ENCODE assay signal across 18 cellular contexts in the genomic region with DNA sequence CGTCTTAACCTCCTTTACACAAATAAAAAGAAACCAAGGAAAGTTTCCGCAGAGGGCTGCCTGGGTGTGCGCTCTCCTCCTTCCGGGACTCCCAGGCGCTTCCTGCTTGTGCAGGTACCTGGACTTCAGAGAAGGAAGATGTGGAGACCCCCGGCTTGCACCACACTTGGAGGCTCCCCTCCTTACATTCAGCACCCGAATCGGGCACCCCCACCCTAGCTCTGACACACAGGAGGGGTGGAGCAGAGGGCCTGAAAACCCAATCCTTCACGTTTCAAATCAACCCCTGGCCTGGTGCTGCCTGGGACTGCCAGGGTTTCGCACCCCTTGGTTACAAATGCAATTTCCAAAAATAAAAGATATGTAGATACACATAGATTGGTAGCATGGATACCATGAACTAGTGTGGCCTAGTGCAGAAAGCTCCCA. TPM values are rescaled to one million over a fixed set of nuclear protein-coding genes. Genes with fewer than 3 reads are reported as not detected.
DNase-seq lines count a peak whose midpoint lies in the region; ATAC-seq and TF ChIP-seq lines count a peak whose summit lies in the region.
"Had no signal": no experiment of that assay in that cellular context is flagged by ENCODE, and none has a peak within 500 bp of the region (broad histone marks: within the 10 kb centered on the region; RNA-seq: fewer than 3 reads in every experiment).

No MANE protein-coding gene starts in this region.

- TF ChIP-seq CTCF in sigmoid colon (IDR thresholded peaks at IDR 0.05): no peak

- peaks cover 86% of the 10 kb centered on the region for H3K27me3 Mint-ChIP-seq in activated CD8-positive, alpha-beta memory T cell treated with anti-CD3 and anti-CD28 coated beads, Interleukin-2, amount 10 ng/mL, durations not matched to agents 7 days and 5 days

- no peak for TF ChIP-seq POLR2A in sigmoid colon (IDR thresholded peaks at IDR 0.05)

- peaks cover 98% of the 10 kb centered on the region for H3K27me3 ChIP-seq in HUES6 (ENCODE audit: control insufficient read depth, insufficient read depth, low read length)
- H3K27me3 ChIP-seq in iPS-15b (ENCODE audit: control insufficient read depth, insufficient read depth, low read length): peaks cover 92% of the 10 kb centered on the region
- peaks cover 0 to 64% (median 16%) of the 10 kb centered on the region in 3 donors for H3K27me3 ChIP-seq in sigmoid colon

- H3K27ac ChIP-seq in HUES6 (ENCODE audit: low read depth, low read length): no peak overlapping the region
- peak overlapping the region in 3 of 4 donors; percentile 93 to 96 (median 94) for H3K27ac ChIP-seq in sigmoid colon
- H3K27ac ChIP-seq: A549, HL-60, skin epidermis, upper lobe of left lung had no signal

- H3K4me3 Mint-ChIP-seq in activated CD8-positive, alpha-beta memory T cell treated with anti-CD3 and anti-CD28 coated beads, Interleukin-2, amount 10 ng/mL, durations not matched to agents 7 days and 5 days: no peak overlapping the region

- DNase-seq in activated CD8-positive, alpha-beta memory T cell treated with anti-CD3 and anti-CD28 coated beads, Interleukin-2, amount 50 U/mL, for 48 hours: peak; percentile 50
- DNase-seq in activated CD8-positive, alpha-beta memory T cell treated with anti-CD3 and anti-CD28 coated beads, Interleukin-2, amount 10 ng/mL, durations not matched to agents 7 days and 5 days: no peak
- peak; percentile 62 for DNase-seq in sigmoid colon
- no peak for DNase-seq in RPMI8226
- DNase-seq in effector CD4-positive, alpha-beta T cell: no peak
- DNase-seq: COR-L47, foreskin melanocyte, Kasumi-1, mammary epithelial cell, NCI-H774, occipital lobe had no signal

- H3K4me1 ChIP-seq in HUES6 (ENCODE audit: control insufficient read depth, insufficient read depth, low read length): peaks cover 50% of the 10 kb centered on the region
- peaks cover 9% of the 10 kb centered on the region for H3K4me1 ChIP-seq in iPS-15b (ENCODE audit: control insufficient read depth, insufficient read depth, low read length)
- H3K4me1 ChIP-seq in sigmoid colon: peaks cover 0 to 67% (median 45%) of the 10 kb centered on the region in 4 donors
- H3K4me1 ChIP-seq: A549 had no signal

- intact Hi-C loops in sigmoid colon (cut with DNase I): loop anchor here (10.0 kb wide), 1 partner anchor 466 kb away; no protein-coding TSS in a partner anchor

- H3K9ac ChIP-seq in HUES6 (ENCODE audit: low read length) (no peak overlapping the region), iPS-15b (ENCODE audit: low read depth, low read length) (no peak overlapping the region)

- H3K4me3 ChIP-seq in HUES6 (ENCODE audit: low read depth, low read length) (peak overlapping the region; percentile 50), iPS-15b (ENCODE audit: low read depth, low read length) (peak overlapping the region; percentile 45), sigmoid colon (peak overlapping the region in 3 of 4 donors; percentile 74 to 77 (median 76))
- H3K4me3 ChIP-seq: A549, skin epidermis had no signal

- peaks cover 8% of the 10 kb centered on the region for H3K36me3 Mint-ChIP-seq in activated CD8-positive, alpha-beta memory T cell treated with anti-CD3 and anti-CD28 coated beads, Interleukin-2, amount 10 ng/mL, durations not matched to agents 7 days and 5 days

- CTCF ChIA-PET in activated CD8-positive, alpha-beta memory T cell treated with anti-CD3 and anti-CD28 coated beads, Interleukin-2, amount 10 ng/mL, durations not matched to agents 7 days and 5 days (lab: Charles Lee): interaction anchor here (1.1 to 2.1 kb wide), 3 partner anchors 10 to 20 kb away, joined by 3 to 8 read pairs (median 3); no protein-coding TSS in a partner anchor

- no peak overlapping the region for H3K27ac Mint-ChIP-seq in activated CD8-positive, alpha-beta memory T cell treated with anti-CD3 and anti-CD28 coated beads, Interleukin-2, amount 10 ng/mL, durations not matched to agents 7 days and 5 days

- no peak for ATAC-seq in activated CD8-positive, alpha-beta memory T cell treated with anti-CD3 and anti-CD28 coated beads, Interleukin-2, amount 10 ng/mL, durations not matched to agents 7 days and 5 days
- ATAC-seq in activated CD4-positive, CD25-positive, alpha-beta regulatory T cell treated with anti-CD3 and anti-CD28 coated beads, Interleukin-2, amount 50 U/mL, for 24 hours: no peak

- peaks cover 15% of the 10 kb centered on the region for H3K4me1 Mint-ChIP-seq in activated CD8-positive, alpha-beta memory T cell treated with anti-CD3 and anti-CD28 coated beads, Interleukin-2, amount 10 ng/mL, durations not matched to agents 7 days and 5 days

- TF ChIP-seq EP300 in sigmoid colon (IDR thresholded peaks at IDR 0.05): no peak

- H3K9me3 ChIP-seq in HUES6 (ENCODE audit: control insufficient read depth, insufficient read depth, low read depth, low read length) (no peaks in the 10 kb centered on the region), iPS-15b (ENCODE audit: control insufficient read depth, insufficient read depth, low read length) (no peaks in the 10 kb centered on the region), sigmoid colon (no peaks in the 10 kb centered on the region)
- H3K9me3 ChIP-seq: A549, upper lobe of left lung had no signal

- H3K9me3 Mint-ChIP-seq in activated CD8-positive, alpha-beta memory T cell treated with anti-CD3 and anti-CD28 coated beads, Interleukin-2, amount 10 ng/mL, durations not matched to agents 7 days and 5 days (ENCODE audit: low read depth): peaks cover 6% of the 10 kb centered on the region

- WGBS in sigmoid colon, 2 donors: 47 to 71% methylated on average over 10 of the region's 10 CpGs

- H3K36me3 ChIP-seq in HUES6 (ENCODE audit: control insufficient read depth, insufficient read depth, low read length): no peaks in the 10 kb centered on the region
- no peaks in the 10 kb centered on the region for H3K36me3 ChIP-seq in iPS-15b (ENCODE audit: control insufficient read depth, insufficient read depth, low read length)
- H3K36me3 ChIP-seq in sigmoid colon: no peaks in the 10 kb centered on the region
- H3K36me3 ChIP-seq: upper lobe of left lung had no signal

RNA-seq across cellular contexts. Expression of a gene that starts 3.1 kb away (rescaled TPM):
- not detected for total RNA-seq in activated CD8-positive, alpha-beta memory T cell treated with anti-CD3 and anti-CD28 coated beads, Interleukin-2, amount 10 ng/mL, durations not matched to agents 7 days and 5 days
- 10 to 100 TPM; 20.3 to 28.2 (median 21.0) TPM for total RNA-seq in sigmoid colon
- 1 to 10 TPM in 1 of 3 donors, under 1 TPM in 1, not detected in 1; 0.60 to 1.9 TPM for polyA plus RNA-seq in sigmoid colon
- total RNA-seq: occipital lobe had no signal

RNA-seq across cellular contexts. Expression of a gene that starts 57.0 kb away (rescaled TPM):
- 10 to 100 TPM; 13.7 to 19.0 TPM for total RNA-seq in activated CD8-positive, alpha-beta memory T cell treated with anti-CD3 and anti-CD28 coated beads, Interleukin-2, amount 10 ng/mL, durations not matched to agents 7 days and 5 days
- total RNA-seq in sigmoid colon: 10 to 100 TPM; 24.1 to 32.1 (median 28.7) TPM
- 10 to 100 TPM; 12.7 to 18.7 (median 16.8) TPM for polyA plus RNA-seq in sigmoid colon

Comparison
In these comparisons a context has a peak if more than half of its experiments do, and no peak if none do; other contexts are left out.
1. DNase-seq: peak in activated CD8-positive, alpha-beta memory T cell treated with anti-CD3 and anti-CD28 coated beads, Interleukin-2, amount 50 U/mL, for 48 hours (single experiment) and sigmoid colon (single experiment); none in activated CD8-positive, alpha-beta memory T cell treated with anti-CD3 and anti-CD28 coated beads, Interleukin-2, amount 10 ng/mL, durations not matched to agents 7 days and 5 days (single experiment), RPMI8226 (single experiment) and effector CD4-positive, alpha-beta T cell (single experiment).
2. RNA of a gene that starts 3.1 kb away (total RNA-seq): 20.3 to 28.2 TPM in sigmoid colon; not detected in activated CD8-positive, alpha-beta memory T cell treated with anti-CD3 and anti-CD28 coated beads, Interleukin-2, amount 10 ng/mL, durations not matched to agents 7 days and 5 days; every median in the first group is over 10 times any median in the second.
3. Peak in every context shown above with its lines, with median percentiles within 50 percentile points of each other: H3K4me3 ChIP-seq.